Comparison of ENCODE assay signal across 39 cellular contexts in the genomic region with DNA sequence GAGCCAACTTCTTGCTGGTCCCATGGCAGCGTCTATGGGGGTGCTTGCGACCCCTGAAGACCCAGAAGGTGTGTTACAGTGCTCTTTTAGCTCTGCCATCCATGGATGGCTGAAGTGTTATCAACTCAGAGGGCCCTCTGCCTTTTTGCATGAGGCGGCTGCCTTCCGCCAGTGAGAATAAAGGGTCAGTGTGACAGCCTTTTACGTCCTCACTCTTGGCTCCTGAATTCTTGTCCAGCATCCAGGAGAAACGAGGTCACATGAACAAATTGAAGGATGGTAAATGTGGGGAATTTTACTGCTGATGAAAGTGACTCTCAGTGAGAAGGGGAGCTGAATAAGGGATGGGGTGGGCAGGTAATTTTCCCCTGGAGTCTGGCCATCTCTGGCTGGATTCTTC. TPM values are rescaled to one million over a fixed set of nuclear protein-coding genes. Genes with fewer than 3 reads are reported as not detected.
"Had no signal": no experiment of that assay in that cellular context is flagged by ENCODE, and none has a peak within 500 bp of the region (broad histone marks: within the 10 kb centered on the region; RNA-seq: fewer than 3 reads in every experiment).

No MANE protein-coding gene starts in this region.

- H3K27ac ChIP-seq: ascending aorta, gastroesophageal sphincter, heart left ventricle, lower lobe of right lung, right lobe of liver, skin epidermis, thyroid gland, upper lobe of right lung, WERI-Rb-1 had no signal

- H3K27ac Mint-ChIP-seq: activated CD4-positive, alpha-beta memory T cell treated with anti-CD3 and anti-CD28 coated beads for 36 hours; activated CD4-positive, alpha-beta T cell treated with anti-CD3 and anti-CD28 coated beads, Interleukin-2, amount 10 ng/mL, durations not matched to agents 24 days and 14 days; activated naive CD4-positive, alpha-beta T cell treated with anti-CD3 and anti-CD28 coated beads for 36 hours; activated naive CD8-positive, alpha-beta T cell treated with anti-CD3 and anti-CD28 coated beads for 36 hours; activated T-helper 1 cell treated with anti-CD3 and anti-CD28 coated beads, Interleukin-12 subunit alpha, Interleukin-12 subunit beta, Interleukin-2, Interleukin-4 antibody, amounts not matched to agents 30 ng/mL and 10 ng/mL and 1 ng/mL, durations not matched to agents 14 hours and 24 hours and 36 hours; effector memory CD8-positive, alpha-beta T cell; natural killer cell treated with Interleukin-12 subunit alpha and Interleukin-12 subunit beta and Interleukin-15 and Interleukin-18, amount 100 ng/mL, for 72 hours; stimulated activated naive CD8-positive, alpha-beta T cell treated with anti-CD3 and anti-CD28 coated beads, Interleukin-15, amount 100 ng/mL, for 72 hours had no signal

- H3K27me3 Mint-ChIP-seq: stimulated activated naive CD8-positive, alpha-beta T cell treated with anti-CD3 and anti-CD28 coated beads, Interleukin-15, amount 100 ng/mL, for 72 hours had no signal

- H3K4me1 Mint-ChIP-seq: activated CD4-positive, alpha-beta T cell treated with anti-CD3 and anti-CD28 coated beads, Interleukin-2, amount 10 ng/mL, durations not matched to agents 24 days and 14 days; activated naive CD8-positive, alpha-beta T cell treated with anti-CD3 and anti-CD28 coated beads for 36 hours; stimulated activated naive CD8-positive, alpha-beta T cell treated with anti-CD3 and anti-CD28 coated beads, Interleukin-15, amount 100 ng/mL, for 72 hours had no signal

- H3K4me3 Mint-ChIP-seq: activated CD4-positive, alpha-beta memory T cell treated with anti-CD3 and anti-CD28 coated beads for 36 hours; activated CD4-positive, alpha-beta T cell treated with anti-CD3 and anti-CD28 coated beads, Interleukin-2, amount 10 ng/mL, durations not matched to agents 24 days and 14 days; activated naive CD4-positive, alpha-beta T cell treated with anti-CD3 and anti-CD28 coated beads for 36 hours; activated naive CD8-positive, alpha-beta T cell treated with anti-CD3 and anti-CD28 coated beads for 36 hours; activated T-helper 1 cell treated with anti-CD3 and anti-CD28 coated beads, Interleukin-12 subunit alpha, Interleukin-12 subunit beta, Interleukin-2, Interleukin-4 antibody, amounts not matched to agents 30 ng/mL and 10 ng/mL and 1 ng/mL, durations not matched to agents 14 hours and 24 hours and 36 hours; brain; effector memory CD8-positive, alpha-beta T cell; natural killer cell treated with Interleukin-12 subunit alpha and Interleukin-12 subunit beta and Interleukin-15 and Interleukin-18, amount 100 ng/mL, for 72 hours; stimulated activated naive CD8-positive, alpha-beta T cell treated with anti-CD3 and anti-CD28 coated beads, Interleukin-15, amount 100 ng/mL, for 72 hours had no signal

- H3K9me3 Mint-ChIP-seq: activated CD4-positive, alpha-beta memory T cell treated with anti-CD3 and anti-CD28 coated beads for 36 hours; activated CD4-positive, alpha-beta T cell treated with anti-CD3 and anti-CD28 coated beads, Interleukin-2, amount 10 ng/mL, durations not matched to agents 24 days and 14 days; activated naive CD4-positive, alpha-beta T cell treated with anti-CD3 and anti-CD28 coated beads for 36 hours; activated naive CD8-positive, alpha-beta T cell treated with anti-CD3 and anti-CD28 coated beads for 36 hours; activated T-helper 1 cell treated with anti-CD3 and anti-CD28 coated beads, Interleukin-12 subunit alpha, Interleukin-12 subunit beta, Interleukin-2, Interleukin-4 antibody, amounts not matched to agents 30 ng/mL and 10 ng/mL and 1 ng/mL, durations not matched to agents 14 hours and 24 hours and 36 hours; effector memory CD8-positive, alpha-beta T cell; natural killer cell treated with Interleukin-12 subunit alpha and Interleukin-12 subunit beta and Interleukin-15 and Interleukin-18, amount 100 ng/mL, for 72 hours; stimulated activated naive CD8-positive, alpha-beta T cell treated with anti-CD3 and anti-CD28 coated beads, Interleukin-15, amount 100 ng/mL, for 72 hours had no signal

- DNase-seq: activated CD4-positive, alpha-beta memory T cell treated with anti-CD3 and anti-CD28 coated beads for 36 hours; activated CD4-positive, alpha-beta T cell treated with anti-CD3 and anti-CD28 coated beads, Interleukin-2, amount 10 ng/mL, durations not matched to agents 24 days and 14 days; activated CD8-positive, alpha-beta memory T cell treated with anti-CD3 and anti-CD28 coated beads, Interleukin-2, amount 50 U/mL, for 4 hours; activated effector memory CD4-positive, alpha-beta T cell treated with anti-CD3 and anti-CD28 coated beads, Interleukin-2, amount 50 U/mL, for 16 hours; activated naive CD4-positive, alpha-beta T cell treated with anti-CD3 and anti-CD28 coated beads for 36 hours; activated naive CD8-positive, alpha-beta T cell treated with anti-CD3 and anti-CD28 coated beads for 36 hours; activated T-cell treated with anti-CD3 and anti-CD28 coated beads, Interleukin-2, amount 50 U/mL, for 1 hour; cortex of kidney; effector memory CD8-positive, alpha-beta T cell; erythroblast; heart left ventricle; lower lobe of right lung; mucosa of descending colon; right lobe of liver; stimulated activated CD4-positive, alpha-beta T cell treated with anti-CD3 and anti-CD28 coated beads, Interleukin-12 subunit alpha, Interleukin-12 subunit beta, amount 100 ng/mL, for 4 hours; stimulated activated CD4-positive, alpha-beta T cell treated with anti-CD3 and anti-CD28 coated beads, Interleukin-4, amount 100 ng/mL, for 1 hour; stimulated activated naive CD8-positive, alpha-beta T cell treated with anti-CD3 and anti-CD28 coated beads, Interleukin-15, amount 100 ng/mL, for 72 hours; T-helper 9 cell; thyroid gland; upper lobe of right lung; WERI-Rb-1 had no signal

- H3K27me3 ChIP-seq: ascending aorta, gastroesophageal sphincter, heart left ventricle, right lobe of liver, thyroid gland, upper lobe of right lung had no signal

- H3K36me3 Mint-ChIP-seq: activated CD4-positive, alpha-beta memory T cell treated with anti-CD3 and anti-CD28 coated beads for 36 hours; activated naive CD8-positive, alpha-beta T cell treated with anti-CD3 and anti-CD28 coated beads for 36 hours; brain; natural killer cell treated with Interleukin-12 subunit alpha and Interleukin-12 subunit beta and Interleukin-15 and Interleukin-18, amount 100 ng/mL, for 72 hours had no signal

- ATAC-seq: activated CD4-positive, CD25-positive, alpha-beta regulatory T cell treated with anti-CD3 and anti-CD28 coated beads, Interleukin-2, amount 50 U/mL, for 24 hours; effector memory CD8-positive, alpha-beta T cell; gastroesophageal sphincter; heart left ventricle; left lobe of liver; lower lobe of right lung; right lobe of liver; stimulated activated naive CD8-positive, alpha-beta T cell treated with anti-CD3 and anti-CD28 coated beads, Interleukin-15, amount 100 ng/mL, for 72 hours; upper lobe of right lung had no signal

- H3K4me3 ChIP-seq: ascending aorta, gastroesophageal sphincter, heart left ventricle, lower lobe of right lung, mucosa of descending colon, right lobe of liver, skin epidermis, thyroid gland, upper lobe of right lung had no signal

- H3K36me3 ChIP-seq: ascending aorta, gastroesophageal sphincter, heart left ventricle, lower lobe of right lung, right lobe of liver, thyroid gland, upper lobe of right lung, WERI-Rb-1 had no signal

RNA-seq across cellular contexts. Expression of gene SSMEM1, which starts 24.1 kb away (rescaled TPM):
- total RNA-seq: activated CD4-positive, alpha-beta memory T cell treated with anti-CD3 and anti-CD28 coated beads for 36 hours; activated CD4-positive, alpha-beta T cell treated with anti-CD3 and anti-CD28 coated beads, Interleukin-2, amount 10 ng/mL, durations not matched to agents 24 days and 14 days; activated CD8-positive, alpha-beta memory T cell treated with anti-CD3 and anti-CD28 coated beads for 36 hours; activated naive CD4-positive, alpha-beta T cell treated with anti-CD3 and anti-CD28 coated beads for 36 hours; activated naive CD8-positive, alpha-beta T cell treated with anti-CD3 and anti-CD28 coated beads for 36 hours; activated T-helper 1 cell treated with anti-CD3 and anti-CD28 coated beads, Interleukin-12 subunit alpha, Interleukin-12 subunit beta, Interleukin-2, Interleukin-4 antibody, amounts not matched to agents 30 ng/mL and 10 ng/mL and 1 ng/mL, durations not matched to agents 14 hours and 24 hours and 36 hours; ascending aorta; cardiac septum; chondrocyte; fibroblast of lung; gastroesophageal sphincter; heart left ventricle; kidney epithelial cell; left lobe of liver; lower lobe of right lung; mucosa of descending colon; myocyte; natural killer cell treated with Interleukin-12 subunit alpha and Interleukin-12 subunit beta and Interleukin-15 and Interleukin-18, amount 100 ng/mL, for 72 hours; posterior vena cava; renal cortical epithelial cell; right lobe of liver; T-helper 1 cell treated with Interleukin-12 subunit alpha and Interleukin-12 subunit beta and Interleukin-4 antibody, amounts not matched to agents 30 ng/mL and 1 ng/mL, for 36 hours; thyroid gland; upper lobe of right lung had no signal

RNA-seq across cellular contexts. Expression of gene CPA2, which starts 34.9 kb away (rescaled TPM):
- total RNA-seq: activated CD8-positive, alpha-beta memory T cell treated with anti-CD3 and anti-CD28 coated beads for 36 hours; activated naive CD4-positive, alpha-beta T cell treated with anti-CD3 and anti-CD28 coated beads for 36 hours; activated T-helper 1 cell treated with anti-CD3 and anti-CD28 coated beads, Interleukin-12 subunit alpha, Interleukin-12 subunit beta, Interleukin-2, Interleukin-4 antibody, amounts not matched to agents 30 ng/mL and 10 ng/mL and 1 ng/mL, durations not matched to agents 14 hours and 24 hours and 36 hours; ascending aorta; cardiac septum; chondrocyte; fibroblast of lung; fibroblast of villous mesenchyme; gastroesophageal sphincter; kidney epithelial cell; lower lobe of right lung; myocyte; natural killer cell treated with Interleukin-12 subunit alpha and Interleukin-12 subunit beta and Interleukin-15 and Interleukin-18, amount 100 ng/mL, for 72 hours; renal cortical epithelial cell; right lobe of liver; T-helper 1 cell treated with Interleukin-12 subunit alpha and Interleukin-12 subunit beta and Interleukin-4 antibody, amounts not matched to agents 30 ng/mL and 1 ng/mL, for 36 hours; thyroid gland; upper lobe of right lung had no signal
